ENCODE assay signal across 32 cellular contexts in genomic region chr6:95383878-95384277, GRCh38.
"Had no signal": no experiment of that assay in that cellular context is flagged by ENCODE, and none has a peak within 500 bp of the region (broad histone marks: within the 10 kb centered on the region; RNA-seq: fewer than 3 reads in every experiment).

No MANE protein-coding gene starts in this region.

- H3K27me3 ChIP-seq: brain microvascular endothelial cell, dorsolateral prefrontal cortex had no signal

- H3K36me3 Mint-ChIP-seq: activated naive CD4-positive, alpha-beta T cell treated with anti-CD3 and anti-CD28 coated beads, Interleukin-2, amount 10 ng/mL, durations not matched to agents 7 days and 5 days; activated naive CD4-positive, alpha-beta T cell treated with anti-CD3 and anti-CD28 coated beads, Interleukin-2, amount 50 U/mL, for 72 hours; activated naive CD8-positive, alpha-beta T cell treated with anti-CD3 and anti-CD28 coated beads, Interleukin-2, amount 10 ng/mL, durations not matched to agents 7 days and 5 days; T-cell had no signal

- H3K4me3 Mint-ChIP-seq: activated CD4-positive, alpha-beta memory T cell treated with anti-CD3 and anti-CD28 coated beads, Interleukin-2, amount 10 ng/mL, durations not matched to agents 7 days and 5 days; activated CD4-positive, alpha-beta T cell treated with anti-CD3 and anti-CD28 coated beads, Interleukin-2, amount 10 ng/mL, durations not matched to agents 7 days and 5 days; activated naive CD4-positive, alpha-beta T cell treated with anti-CD3 and anti-CD28 coated beads, Interleukin-2, amount 10 ng/mL, durations not matched to agents 7 days and 5 days; activated naive CD8-positive, alpha-beta T cell treated with anti-CD3 and anti-CD28 coated beads, Interleukin-2, amount 10 ng/mL, durations not matched to agents 7 days and 5 days; activated T-cell treated with anti-CD3 and anti-CD28 coated beads, Interleukin-2, amount 50 U/mL, for 24 hours; activated T-cell treated with anti-CD3 and anti-CD28 coated beads, Interleukin-2, amount 50 U/mL, for 72 hours; central memory CD8-positive, alpha-beta T cell; dendritic cell treated with granulocyte-macrophage colony-stimulating factor and Interleukin-4, amounts not matched to agents 40 ng/mL and 50 ng/mL, for 4 days; endodermal cell; T-cell; T-helper 17 cell; T-helper 2 cell treated with Interferon-gamma antibody and Interleukin-4, amounts not matched to agents 5 μg/mL and 100 μg/mL, for 36 hours had no signal

- H3K27ac Mint-ChIP-seq: activated CD4-positive, alpha-beta memory T cell treated with anti-CD3 and anti-CD28 coated beads, Interleukin-2, amount 10 ng/mL, durations not matched to agents 7 days and 5 days; activated CD4-positive, alpha-beta T cell treated with anti-CD3 and anti-CD28 coated beads, Interleukin-2, amount 10 ng/mL, durations not matched to agents 7 days and 5 days; activated naive CD4-positive, alpha-beta T cell treated with anti-CD3 and anti-CD28 coated beads, Interleukin-2, amount 10 ng/mL, durations not matched to agents 7 days and 5 days; activated naive CD4-positive, alpha-beta T cell treated with anti-CD3 and anti-CD28 coated beads, Interleukin-2, amount 50 U/mL, for 72 hours; activated naive CD8-positive, alpha-beta T cell treated with anti-CD3 and anti-CD28 coated beads, Interleukin-2, amount 10 ng/mL, durations not matched to agents 7 days and 5 days; activated T-cell treated with anti-CD3 and anti-CD28 coated beads, Interleukin-2, amount 50 U/mL, for 24 hours; activated T-cell treated with anti-CD3 and anti-CD28 coated beads, Interleukin-2, amount 50 U/mL, for 72 hours; dendritic cell treated with granulocyte-macrophage colony-stimulating factor and Interleukin-4, amounts not matched to agents 40 ng/mL and 50 ng/mL, for 4 days; endodermal cell; T-cell; T-helper 17 cell; T-helper 2 cell treated with Interferon-gamma antibody and Interleukin-4, amounts not matched to agents 5 μg/mL and 100 μg/mL, for 36 hours had no signal

- H3K36me3 ChIP-seq: brain microvascular endothelial cell had no signal

- DNase-seq: activated CD4-positive, alpha-beta memory T cell treated with anti-CD3 and anti-CD28 coated beads, Interleukin-2, amount 10 ng/mL, durations not matched to agents 7 days and 5 days; activated CD4-positive, alpha-beta T cell treated with anti-CD3 and anti-CD28 coated beads for 1 hour; activated CD4-positive, alpha-beta T cell treated with anti-CD3 and anti-CD28 coated beads for 4 hours; activated CD4-positive, alpha-beta T cell treated with anti-CD3 and anti-CD28 coated beads, Interleukin-2, amount 10 ng/mL, durations not matched to agents 7 days and 5 days; activated CD4-positive, alpha-beta T cell treated with anti-CD3 and anti-CD28 coated beads, Interleukin-2, amount 50 U/mL, for 4 hours; activated CD8-positive, alpha-beta memory T cell treated with anti-CD3 and anti-CD28 coated beads, Interleukin-2, amount 50 U/mL, for 48 hours; activated gamma-delta T cell; activated naive CD4-positive, alpha-beta T cell; activated naive CD4-positive, alpha-beta T cell treated with anti-CD3 and anti-CD28 coated beads, Interleukin-2, amount 10 ng/mL, durations not matched to agents 7 days and 5 days; activated naive CD8-positive, alpha-beta T cell treated with anti-CD3 and anti-CD28 coated beads, Interleukin-2, amount 10 ng/mL, durations not matched to agents 7 days and 5 days; activated T-cell treated with anti-CD3 and anti-CD28 coated beads for 4 hours; activated T-cell treated with anti-CD3 and anti-CD28 coated beads, Interleukin-2, amount 50 U/mL, for 24 hours; activated T-cell treated with anti-CD3 and anti-CD28 coated beads, Interleukin-2, amount 50 U/mL, for 72 hours; brain microvascular endothelial cell; effector memory CD4-positive, alpha-beta T cell; endodermal cell; foreskin fibroblast; glutamatergic neuron; SW 1271; T-cell; T-helper 17 cell; T1000 had no signal

- H3K4me3 ChIP-seq: coronary artery, dorsolateral prefrontal cortex had no signal

- FAIRE-seq: astrocyte, bronchial epithelial cell, frontal cortex had no signal

- H3K27ac ChIP-seq: brain microvascular endothelial cell, coronary artery, dorsolateral prefrontal cortex had no signal

- H3K4me1 Mint-ChIP-seq: activated CD4-positive, alpha-beta memory T cell treated with anti-CD3 and anti-CD28 coated beads, Interleukin-2, amount 10 ng/mL, durations not matched to agents 7 days and 5 days; activated CD4-positive, alpha-beta T cell treated with anti-CD3 and anti-CD28 coated beads, Interleukin-2, amount 10 ng/mL, durations not matched to agents 7 days and 5 days; activated naive CD4-positive, alpha-beta T cell treated with anti-CD3 and anti-CD28 coated beads, Interleukin-2, amount 10 ng/mL, durations not matched to agents 7 days and 5 days; activated naive CD8-positive, alpha-beta T cell treated with anti-CD3 and anti-CD28 coated beads, Interleukin-2, amount 10 ng/mL, durations not matched to agents 7 days and 5 days; central memory CD8-positive, alpha-beta T cell; endodermal cell; T-cell; T-helper 17 cell had no signal

- H3K27me3 Mint-ChIP-seq: activated CD4-positive, alpha-beta memory T cell treated with anti-CD3 and anti-CD28 coated beads, Interleukin-2, amount 10 ng/mL, durations not matched to agents 7 days and 5 days; activated CD4-positive, alpha-beta T cell treated with anti-CD3 and anti-CD28 coated beads, Interleukin-2, amount 10 ng/mL, durations not matched to agents 7 days and 5 days; activated naive CD4-positive, alpha-beta T cell treated with anti-CD3 and anti-CD28 coated beads, Interleukin-2, amount 10 ng/mL, durations not matched to agents 7 days and 5 days; activated naive CD8-positive, alpha-beta T cell treated with anti-CD3 and anti-CD28 coated beads, Interleukin-2, amount 10 ng/mL, durations not matched to agents 7 days and 5 days; activated T-cell treated with anti-CD3 and anti-CD28 coated beads, Interleukin-2, amount 50 U/mL, for 24 hours; central memory CD8-positive, alpha-beta T cell; dendritic cell treated with granulocyte-macrophage colony-stimulating factor and Interleukin-4, amounts not matched to agents 40 ng/mL and 50 ng/mL, for 4 days had no signal

- H3K9me3 Mint-ChIP-seq: activated CD4-positive, alpha-beta memory T cell treated with anti-CD3 and anti-CD28 coated beads, Interleukin-2, amount 10 ng/mL, durations not matched to agents 7 days and 5 days; activated CD4-positive, alpha-beta T cell treated with anti-CD3 and anti-CD28 coated beads, Interleukin-2, amount 10 ng/mL, durations not matched to agents 7 days and 5 days; activated naive CD4-positive, alpha-beta T cell treated with anti-CD3 and anti-CD28 coated beads, Interleukin-2, amount 10 ng/mL, durations not matched to agents 7 days and 5 days; activated naive CD8-positive, alpha-beta T cell treated with anti-CD3 and anti-CD28 coated beads, Interleukin-2, amount 10 ng/mL, durations not matched to agents 7 days and 5 days; dendritic cell treated with granulocyte-macrophage colony-stimulating factor and Interleukin-4, amounts not matched to agents 40 ng/mL and 50 ng/mL, for 4 days; T-helper 2 cell treated with Interferon-gamma antibody and Interleukin-4, amounts not matched to agents 5 μg/mL and 100 μg/mL, for 36 hours had no signal

- ATAC-seq: activated naive CD4-positive, alpha-beta T cell treated with anti-CD3 and anti-CD28 coated beads, Interleukin-2, amount 50 U/mL, for 72 hours; activated T-cell treated with anti-CD3 and anti-CD28 coated beads, Interleukin-2, amount 50 U/mL, for 72 hours; esophagus mucosa; T-cell; T-helper 17 cell had no signal
